ENCODE assay signal across 10 cellular contexts in genomic region chr1:31626451-31627202, GRCh38. TPM values are rescaled to one million over a fixed set of nuclear protein-coding genes. Genes with fewer than 3 reads are reported as not detected.
A peak's percentile ranks its signal among the peaks of the same experiment; 100 is the strongest.
DNase-seq lines count a peak whose midpoint lies in the region; ATAC-seq and TF ChIP-seq lines count a peak whose summit lies in the region.
"Had no signal": no experiment of that assay in that cellular context is flagged by ENCODE, and none has a peak within 500 bp of the region (broad histone marks: within the 10 kb centered on the region; RNA-seq: fewer than 3 reads in every experiment).

No MANE protein-coding gene starts in this region.

- DNase-seq in NCI-H524 (lab: John Stamatoyannopoulos, UW) (peak; percentile 5 to 47), NCI-H524 treated with DMSO at 0.1 percent for 48 hours (lab: John Stamatoyannopoulos, UW) (no peak), body of pancreas (peak in 1 of 4 donors; percentile 22), left colon (no peak), testis (peak; percentile 81), RKO (ENCODE audit: low spot score) (no peak), NCI-H1694 (lab: John Stamatoyannopoulos, UW) (no peak)
- DNase-seq in activated CD8-positive, alpha-beta memory T cell treated with anti-CD3 and anti-CD28 coated beads, Interleukin-2, amount 50 U/mL, for 48 hours, result no peak
- DNase-seq: activated CD4-positive, alpha-beta T cell treated with anti-CD3 and anti-CD28 coated beads for 36 hours had no signal

- TF ChIP-seq CTCF in body of pancreas (IDR thresholded peaks at IDR 0.05) (no peak), testis (IDR thresholded peaks at IDR 0.05) (no peak)

- intact Hi-C loops in body of pancreas (cut with DNase I) (no loop called here), left colon (cut with DNase I, micrococcal nuclease) (no loop called here), testis (cut with DNase I; ENCODE audit: low total_unique reads) (no loop called here)

- H3K4me3 ChIP-seq in body of pancreas, result no peak overlapping the region
- H3K4me3 ChIP-seq in testis, result no peak overlapping the region

- 75 to 79% methylated on average over 14 to 18 of the region's 18 CpGs for WGBS in body of pancreas, 2 donors
- WGBS in testis, 2 donors, result 29 to 54% methylated on average over 9 to 18 of the region's 18 CpGs

- no peak for ATAC-seq in body of pancreas
- peak; percentile 3 for ATAC-seq in left colon
- ATAC-seq: activated CD4-positive, alpha-beta T cell treated with anti-CD3 and anti-CD28 coated beads for 36 hours had no signal

- no peaks in the 10 kb centered on the region for H3K27me3 ChIP-seq in body of pancreas
- no peaks in the 10 kb centered on the region for H3K27me3 ChIP-seq in testis

- H3K4me1 ChIP-seq in body of pancreas (peaks cover 25% of the 10 kb centered on the region), testis (peaks cover 27% of the 10 kb centered on the region)

- TF ChIP-seq POLR2A in body of pancreas (IDR thresholded peaks at IDR 0.05) (no peak), testis (IDR thresholded peaks at IDR 0.05) (no peak)

- peak overlapping the region; percentile 56 to 78 (median 72) for H3K27ac ChIP-seq in body of pancreas
- H3K27ac ChIP-seq in testis, result peak overlapping the region; percentile 60 to 80

- H3K36me3 ChIP-seq in body of pancreas (replicated peaks in 1 of 2; ENCODE audit: insufficient read depth in 1 of 2, low read depth in 2 of 2) (peaks cover 0 to 13% of the 10 kb centered on the region in 2 donors), testis (ENCODE audit: low read depth, missing control alignments) (no peaks in the 10 kb centered on the region)

- H3K9me3 ChIP-seq in body of pancreas (no peaks in the 10 kb centered on the region), testis (no peaks in the 10 kb centered on the region)

RNA-seq across cellular contexts. Expression of gene HCRTR1, which starts 9.1 kb away (rescaled TPM):
- not detected for total RNA-seq in body of pancreas
- under 1 TPM in 1 of 2 donors, not detected in 1; 0.14 TPM for total RNA-seq in left colon
- under 1 TPM; 0.19 to 0.31 TPM for total RNA-seq in testis
- polyA plus RNA-seq in testis (ENCODE audit: insufficient read depth, low read depth, low replicate concordance), result not detected
- total RNA-seq: activated CD4-positive, alpha-beta T cell treated with anti-CD3 and anti-CD28 coated beads for 36 hours had no signal
- polyA plus RNA-seq: keratinocyte had no signal

RNA-seq across cellular contexts. Expression of gene PEF1, which starts 18.0 kb away (rescaled TPM):
- total RNA-seq in body of pancreas, result 10 to 100 TPM; 23.6 to 24.1 TPM
- 10 to 100 TPM; 47.2 to 57.2 TPM for total RNA-seq in left colon
- 100 to 1,000 TPM in 1 of 2 donors, 10 to 100 TPM in 1; 73.5 to 124 TPM for total RNA-seq in testis
- polyA plus RNA-seq in testis (ENCODE audit: insufficient read depth, low read depth, low replicate concordance), result 81.4 TPM

RNA-seq across cellular contexts. Expression of gene TINAGL1, which starts 50.3 kb away (rescaled TPM):
- total RNA-seq in body of pancreas (100 to 1,000 TPM in 1 of 2 donors, 10 to 100 TPM in 1; 47.2 to 148 TPM), left colon (100 to 1,000 TPM; 135 to 139 TPM), testis (10 to 100 TPM; 16.4 to 23.2 TPM)
- polyA plus RNA-seq in testis (ENCODE audit: insufficient read depth, low read depth, low replicate concordance), result 24.6 TPM
- total RNA-seq: activated CD4-positive, alpha-beta T cell treated with anti-CD3 and anti-CD28 coated beads for 36 hours had no signal

Comparison
In these comparisons a context has a peak if more than half of its experiments do, and no peak if none do; other contexts are left out.
1. DNase-seq: peak in NCI-H524 (2 of 2) and testis (single experiment); none in NCI-H524 treated with DMSO at 0.1 percent for 48 hours (single experiment), left colon (0 of 2), RKO (single experiment), NCI-H1694 (single experiment) and activated CD8-positive, alpha-beta memory T cell treated with anti-CD3 and anti-CD28 coated beads, Interleukin-2, amount 50 U/mL, for 48 hours (single experiment).